In the genomic region with DNA sequence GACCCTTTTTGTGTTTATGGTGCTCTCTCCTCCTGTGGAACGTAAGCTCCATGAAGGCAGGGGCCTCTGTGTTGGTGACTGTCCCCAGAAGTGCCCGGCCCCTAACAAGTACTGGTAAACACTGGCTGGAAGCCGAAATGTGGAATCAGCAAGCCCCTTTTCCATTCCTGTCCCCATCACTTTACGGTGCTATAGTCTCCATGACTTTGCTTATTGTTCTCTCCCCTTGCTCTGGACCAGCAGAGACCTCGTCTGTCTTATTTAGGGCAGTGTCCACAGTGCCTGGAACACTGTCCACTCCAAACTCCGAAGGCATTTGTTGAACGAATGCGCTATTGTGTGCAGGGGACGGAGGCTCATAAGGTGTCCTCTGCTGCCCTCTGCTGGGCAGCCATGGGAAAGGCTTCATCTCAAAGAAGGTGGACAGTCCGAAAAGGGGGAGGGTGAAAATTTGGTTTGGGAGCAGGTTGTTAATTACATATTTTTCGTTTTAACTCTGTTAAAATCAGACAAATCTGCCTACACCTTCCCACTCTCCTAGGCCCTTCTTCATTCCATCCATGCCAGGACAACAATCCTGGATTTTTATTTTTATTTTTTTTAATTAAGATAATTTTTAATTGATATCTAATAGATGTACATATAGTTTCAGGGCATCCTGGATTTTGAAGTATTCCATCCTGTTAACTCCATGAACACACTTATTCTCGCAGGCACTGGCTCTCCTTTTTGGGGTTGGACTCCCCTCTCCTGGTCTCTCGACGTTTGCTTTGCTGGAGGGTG, we compare ENCODE assay signal across 8 cellular contexts.
DNase-seq lines count a peak whose midpoint lies in the region; ATAC-seq and TF ChIP-seq lines count a peak whose summit lies in the region.

No MANE protein-coding gene starts in this region.

- no peak overlapping the region for H3K4me2 ChIP-seq in SU-DHL-6 (ENCODE audit: low read depth, low read length, poor library complexity, severe bottlenecking)

- peaks cover 18% of the 10 kb centered on the region for H3K4me1 Mint-ChIP-seq in activated naive CD8-positive, alpha-beta T cell treated with anti-CD3 and anti-CD28 coated beads, Interleukin-2, amount 50 U/mL, for 24 hours

- no peaks in the 10 kb centered on the region for H3K79me2 ChIP-seq in SU-DHL-6 (ENCODE audit: insufficient read depth, low read length)

- H3K27me3 Mint-ChIP-seq in activated naive CD8-positive, alpha-beta T cell treated with anti-CD3 and anti-CD28 coated beads, Interleukin-2, amount 50 U/mL, for 24 hours: peaks cover 8% of the 10 kb centered on the region

- no peak overlapping the region for H3K9ac ChIP-seq in SU-DHL-6 (ENCODE audit: low read length)

- H3K4me3 Mint-ChIP-seq in activated naive CD8-positive, alpha-beta T cell treated with anti-CD3 and anti-CD28 coated beads, Interleukin-2, amount 50 U/mL, for 24 hours: no peak overlapping the region

- H3K27me3 ChIP-seq in SU-DHL-6 (ENCODE audit: low read length): no peaks in the 10 kb centered on the region
- no peaks in the 10 kb centered on the region for H3K27me3 ChIP-seq in cardiac muscle cell
- H3K27me3 ChIP-seq in psoas muscle (ENCODE audit: insufficient read depth in 3 of 3, low read length in 2 of 3): no peaks in the 10 kb centered on the region

- H3K36me3 ChIP-seq in SU-DHL-6 (ENCODE audit: low read length) (no peaks in the 10 kb centered on the region), cardiac muscle cell (no peaks in the 10 kb centered on the region), psoas muscle (ENCODE audit: insufficient read depth in 1 of 2, low read depth in 1 of 2) (no peaks in the 10 kb centered on the region)

- TF ChIP-seq CTCF in AG09309 (IDR thresholded peaks at IDR 0.05; ENCODE audit: control insufficient read depth, insufficient read depth, low read depth, low read length, missing control alignments): peak; percentile 94
- peak; percentile 83 for TF ChIP-seq CTCF in SU-DHL-6 (IDR thresholded peaks at IDR 0.05; ENCODE audit: insufficient read depth, low read length, poor library complexity, severe bottlenecking)
- TF ChIP-seq CTCF in cardiac muscle cell (IDR thresholded peaks at IDR 0.05; ENCODE audit: low read depth, low read length): peak; percentile 93
- TF ChIP-seq CTCF in psoas muscle (IDR thresholded peaks at IDR 0.05): peak; percentile 97

- H3K4me3 ChIP-seq in AG09309 (ENCODE audit: control insufficient read depth, low read depth, low read length): no peak overlapping the region
- no peak overlapping the region for H3K4me3 ChIP-seq in SU-DHL-6 (ENCODE audit: insufficient read depth, low read length, poor library complexity, severe bottlenecking)
- H3K4me3 ChIP-seq in cardiac muscle cell: no peak overlapping the region
- H3K4me3 ChIP-seq in psoas muscle: no peak overlapping the region

- no peaks in the 10 kb centered on the region for H4K20me1 ChIP-seq in SU-DHL-6 (ENCODE audit: low read depth, low read length)

- H3K27ac Mint-ChIP-seq in activated naive CD8-positive, alpha-beta T cell treated with anti-CD3 and anti-CD28 coated beads, Interleukin-2, amount 50 U/mL, for 24 hours: peak overlapping the region; percentile 12

- H3K27ac ChIP-seq in SU-DHL-6 (ENCODE audit: low read depth, low read length) (no peak overlapping the region), cardiac muscle cell (no peak overlapping the region), psoas muscle (no peak overlapping the region)

- ATAC-seq in GM19043 (IDR thresholded peaks at IDR 0.05; ENCODE audit: low read depth, unreplicated experiment) (peak; percentile 65), psoas muscle (peak; percentile 89 to 94 (median 92)), HG02870 (IDR thresholded peaks at IDR 0.05; ENCODE audit: unreplicated experiment) (no peak)
- no peak for ATAC-seq in activated naive CD8-positive, alpha-beta T cell treated with anti-CD3 and anti-CD28 coated beads, Interleukin-2, amount 50 U/mL, for 24 hours

- no peaks in the 10 kb centered on the region for H3K9me2 ChIP-seq in SU-DHL-6 (replicated peaks; ENCODE audit: insufficient read depth, low read length)

- H3F3A ChIP-seq in SU-DHL-6 (ENCODE audit: insufficient read depth): no peaks in the 10 kb centered on the region

- DNase-seq in AG09309 (ENCODE audit: low read depth) (peak; percentile 20), MV-4-11 (lab: John Stamatoyannopoulos, UW) (peak; percentile 28), cardiac muscle cell (ENCODE audit: low read depth in 1 of 2, low spot score in 1 of 2) (peak; percentile 85 to 86), psoas muscle (peak; percentile 67 to 85)
- DNase-seq in activated naive CD8-positive, alpha-beta T cell treated with anti-CD3 and anti-CD28 coated beads, Interleukin-2, amount 50 U/mL, for 24 hours: peak; percentile 66

- no peaks in the 10 kb centered on the region for H3K36me3 Mint-ChIP-seq in activated naive CD8-positive, alpha-beta T cell treated with anti-CD3 and anti-CD28 coated beads, Interleukin-2, amount 50 U/mL, for 24 hours (ENCODE audit: low read depth)

- H3K4me1 ChIP-seq in cardiac muscle cell (ENCODE audit: low read depth) (no peaks in the 10 kb centered on the region), psoas muscle (peaks cover 8% of the 10 kb centered on the region)

- intact Hi-C loops in psoas muscle (cut with DNase I): loop anchor here (1.0 to 10.0 kb wide), 4 partner anchors 88 to 650 kb away; no protein-coding TSS in a partner anchor

- 34 to 38% (median 35%) methylated on average over 14 of the region's 14 CpGs for WGBS in psoas muscle, 3 donors

- no peaks in the 10 kb centered on the region for H3K9me3 Mint-ChIP-seq in activated naive CD8-positive, alpha-beta T cell treated with anti-CD3 and anti-CD28 coated beads, Interleukin-2, amount 50 U/mL, for 24 hours

- H3K9me3 ChIP-seq in SU-DHL-6 (ENCODE audit: insufficient read depth, low read length): no peaks in the 10 kb centered on the region
- H3K9me3 ChIP-seq in cardiac muscle cell (ENCODE audit: low read depth): no peaks in the 10 kb centered on the region
- H3K9me3 ChIP-seq in psoas muscle: no peaks in the 10 kb centered on the region

- no peak overlapping the region for H2AFZ ChIP-seq in SU-DHL-6 (ENCODE audit: low read depth, low read length, severe bottlenecking)

Comparison
In these comparisons a context has a peak if more than half of its experiments do, and no peak if none do; other contexts are left out.
1. DNase-seq: peak in every context shown above with its lines; median percentile 86 in cardiac muscle cell; 76 in psoas muscle; 66 in activated naive CD8-positive, alpha-beta T cell treated with anti-CD3 and anti-CD28 coated beads, Interleukin-2, amount 50 U/mL, for 24 hours; 28 in MV-4-11; 20 in AG09309.
2. ATAC-seq: peak in GM19043 (single experiment) and psoas muscle (4 of 4); none in activated naive CD8-positive, alpha-beta T cell treated with anti-CD3 and anti-CD28 coated beads, Interleukin-2, amount 50 U/mL, for 24 hours (single experiment) and HG02870 (single experiment).
3. Peak in every context shown above with its lines, with median percentiles within 50 percentile points of each other: CTCF ChIP-seq.